Comparison of ENCODE assay signal across 26 cellular contexts in genomic region chr11:61940466-61940865, GRCh38.
"Had no signal": no experiment of that assay in that cellular context is flagged by ENCODE, and none has a peak within 500 bp of the region (broad histone marks: within the 10 kb centered on the region; RNA-seq: fewer than 3 reads in every experiment).

No MANE protein-coding gene starts in this region.

- ATAC-seq: stimulated activated effector memory CD8-positive, alpha-beta T cell treated with anti-CD3 and anti-CD28 coated beads, Interleukin-12 subunit alpha, Interleukin-12 subunit beta, amount 100 ng/mL, for 72 hours; stimulated activated memory B cell treated with anti-CD40 and anti-IgM and Interleukin-4, amounts not matched to agents 10 μg/mL and 1 μg/mL and 100 μg/mL, for 72 hours; stimulated activated naive B cell treated with anti-CD40 and anti-IgM and Interleukin-4, amounts not matched to agents 10 μg/mL and 1 μg/mL and 100 μg/mL, for 72 hours; stimulated activated naive CD8-positive, alpha-beta T cell treated with anti-CD3 and anti-CD28 coated beads, Interleukin-15, amount 100 ng/mL, for 72 hours; stimulated activated naive CD8-positive, alpha-beta T cell treated with anti-CD3 and anti-CD28 coated beads, Interleukin-15, Interleukin-2, amounts not matched to agents 100 U/mL and 50 U/mL, for 24 hours; upper lobe of right lung had no signal

- H3K4me3 ChIP-seq: stomach, suprapubic skin, testis, thoracic aorta, thyroid gland, tibial artery, tibial nerve, transverse colon, upper lobe of left lung, upper lobe of right lung, uterus, vagina had no signal

- H3K27me3 ChIP-seq: stomach, suprapubic skin, testis, thyroid gland, tibial artery, tibial nerve, upper lobe of left lung, upper lobe of right lung, uterus, vagina had no signal

- H3K9me3 ChIP-seq: suprapubic skin, testis, thyroid gland, upper lobe of right lung, uterus, vagina had no signal

- DNase-seq: stimulated activated CD4-positive, alpha-beta T cell treated with anti-CD3 and anti-CD28 coated beads, Interleukin-2, amount 100 ng/mL, for 48 hours; stimulated activated CD4-positive, alpha-beta T cell treated with anti-CD3 and anti-CD28 coated beads, Interleukin-4, amount 100 ng/mL, for 1 hour; stimulated activated CD4-positive, alpha-beta T cell treated with anti-CD3 and anti-CD28 coated beads, Interleukin-4, amount 100 ng/mL, for 24 hours; stimulated activated CD4-positive, alpha-beta T cell treated with anti-CD3 and anti-CD28 coated beads, Interleukin-4, amount 100 ng/mL, for 4 hours; stimulated activated CD8-positive, alpha-beta memory T cell treated with anti-CD3 and anti-CD28 coated beads, Interleukin-4, amount 100 ng/mL, for 48 hours; stimulated activated naive B cell treated with anti-CD40 and anti-IgM and Interleukin-4, amounts not matched to agents 10 μg/mL and 1 μg/mL and 100 μg/mL, for 72 hours; stimulated activated naive CD4-positive, alpha-beta T cell; stimulated activated naive CD4-positive, alpha-beta T cell treated with Interleukin-2 at 50 U/mL for 16 hours; stimulated activated naive CD8-positive, alpha-beta T cell treated with anti-CD3 and anti-CD28 coated beads, Interleukin-15, amount 100 ng/mL, for 72 hours; stimulated activated naive CD8-positive, alpha-beta T cell treated with anti-CD3 and anti-CD28 coated beads, Interleukin-15, Interleukin-2, amounts not matched to agents 100 U/mL and 50 U/mL, for 24 hours; stomach; substantia nigra; testis; thyroid gland; tibial artery; transverse colon; trophoblast cell; upper lobe of left lung; upper lobe of right lung; uterus had no signal

- H3K27ac ChIP-seq: stomach, suprapubic skin, testis, thoracic aorta, thyroid gland, tibial artery, tibial nerve, transverse colon, upper lobe of left lung, upper lobe of right lung, uterus, vagina had no signal

- H3K36me3 ChIP-seq: stomach, suprapubic skin, thoracic aorta, thyroid gland, tibial artery, tibial nerve, transverse colon, upper lobe of left lung, upper lobe of right lung, uterus, vagina had no signal

- H3K4me1 ChIP-seq: stomach, suprapubic skin, testis, thyroid gland, tibial artery, tibial nerve, transverse colon, upper lobe of left lung, upper lobe of right lung, uterus, vagina had no signal
